8 cellular contexts compared by ENCODE assay signal in the genomic region with DNA sequence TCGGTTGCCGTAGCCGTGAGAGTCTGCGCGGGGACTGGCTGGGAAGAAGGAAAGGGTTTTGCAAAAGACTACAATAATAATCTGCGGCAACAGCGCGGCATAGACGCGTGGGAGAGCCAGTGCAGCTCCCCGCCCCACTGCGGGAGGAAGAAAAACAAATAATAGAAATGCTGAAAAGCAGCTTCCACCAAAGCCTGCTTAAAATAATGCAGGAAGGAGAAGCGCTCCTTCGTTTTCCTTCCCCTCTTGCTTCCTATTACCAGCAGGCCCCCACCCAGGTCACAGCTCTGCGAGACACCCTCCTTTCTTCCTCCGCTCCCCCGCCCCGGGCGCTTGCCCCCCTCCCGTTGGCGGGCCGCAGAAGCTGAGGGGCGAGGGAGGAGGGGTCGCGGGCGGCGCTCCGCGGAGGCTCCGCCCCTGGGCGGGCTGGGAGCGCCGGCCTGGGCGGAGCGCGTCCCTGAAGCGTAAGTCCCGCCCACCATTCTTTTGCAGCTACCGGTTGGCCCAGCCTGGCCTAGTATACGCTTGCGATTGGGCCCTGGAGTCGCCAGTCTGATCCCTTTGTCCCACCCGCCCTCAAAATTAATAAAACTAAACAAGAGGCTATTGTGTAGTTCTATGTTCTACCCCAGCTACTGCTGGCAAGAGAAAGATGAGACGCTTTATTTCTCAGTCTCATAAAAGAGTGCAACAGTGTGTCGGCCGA. TPM values are rescaled to one million over a fixed set of nuclear protein-coding genes. Genes with fewer than 3 reads are reported as not detected.
DNase-seq lines count a peak whose midpoint lies in the region; ATAC-seq and TF ChIP-seq lines count a peak whose summit lies in the region.

No MANE protein-coding gene starts in this region.

- DNase-seq in GM10248 (ENCODE audit: extremely low spot score), result peak; percentile 82
- DNase-seq in NCI-H1092 (lab: John Stamatoyannopoulos, UW), result peak; percentile 85
- DNase-seq in T follicular helper cell (ENCODE audit: low read depth), result peak; percentile 66
- peak; percentile 53 for DNase-seq in amniotic epithelial cell (ENCODE audit: low read depth)
- peak; percentile 88 for DNase-seq in left ventricle myocardium superior
- DNase-seq in psoas muscle, result peak; percentile 78 to 88
- DNase-seq in ureter (ENCODE audit: low spot score), result peak; percentile 81

- CTCF ChIA-PET in GM10248 (lab: Yijun Ruan, JAX), result interaction anchor here (1.1 to 1.4 kb wide), 2 partner anchors 10 to 15 kb away, joined by 3 to 6 read pairs; no protein-coding TSS in a partner anchor

- peak overlapping the region; percentile 71 for H3K4me3 ChIP-seq in psoas muscle

- intact Hi-C loops in left ventricle myocardium superior (cut with micrococcal nuclease), result no loop called here
- intact Hi-C loops in psoas muscle (cut with DNase I), result no loop called here

- H3K27ac ChIP-seq in psoas muscle, result peak overlapping the region; percentile 70

- TF ChIP-seq CTCF in GM10248 (IDR thresholded peaks at IDR 0.05; ENCODE audit: control extremely low read depth, extremely low read depth, low read depth, missing control alignments) (no peak), psoas muscle (IDR thresholded peaks at IDR 0.05) (no peak)

- H3K9me3 ChIP-seq in psoas muscle, result no peaks in the 10 kb centered on the region

- ATAC-seq in HG02610 (IDR thresholded peaks at IDR 0.05; ENCODE audit: unreplicated experiment) (peak; percentile 94), left ventricle myocardium superior (peak; percentile 99), psoas muscle (peak; percentile 89 to 96 (median 93))

- H3K27me3 ChIP-seq in psoas muscle (ENCODE audit: insufficient read depth in 3 of 3, low read length in 2 of 3), result peaks cover 0 to 28% (median 0%) of the 10 kb centered on the region in 3 donors

- WGBS in psoas muscle, 3 donors, result 0 to 15% (median 1%) methylated on average over 19 to 43 of the region's 46 CpGs

- POLR2A ChIA-PET in GM10248 (lab: Yijun Ruan, JAX), result no interaction called here

- H3K36me3 ChIP-seq in psoas muscle (ENCODE audit: insufficient read depth in 1 of 2, low read depth in 1 of 2), result no peaks in the 10 kb centered on the region

- H3K4me1 ChIP-seq in psoas muscle, result no peaks in the 10 kb centered on the region

RNA-seq across cellular contexts. Expression of a gene that starts 0.6 kb away (rescaled TPM):
- total RNA-seq in left ventricle myocardium superior, result 7.5 TPM
- total RNA-seq in psoas muscle, result 100 to 1,000 TPM in 3 of 4 donors, 10 to 100 TPM in 1; 72.6 to 148 (median 143) TPM
- 10 to 100 TPM in 1 of 3 donors, 1 to 10 TPM in 2; 2.5 to 21.0 (median 9.5) TPM for polyA plus RNA-seq in psoas muscle
- total RNA-seq in ureter, result 27.5 TPM

Comparison
In these comparisons a context has a peak if more than half of its experiments do, and no peak if none do; other contexts are left out.
1. Peak in every context shown above with its lines: DNase-seq, ATAC-seq, H3K4me3 ChIP-seq and H3K27ac ChIP-seq.